19 cellular contexts compared by ENCODE assay signal in genomic region chr21:34899760-34900159, GRCh38.
A peak's percentile ranks its signal among the peaks of the same experiment; 100 is the strongest.
DNase-seq lines count a peak whose midpoint lies in the region; ATAC-seq, FAIRE-seq and TF ChIP-seq lines count a peak whose summit lies in the region.
"Had no signal": no experiment of that assay in that cellular context is flagged by ENCODE, and none has a peak within 500 bp of the region (broad histone marks: within the 10 kb centered on the region; RNA-seq: fewer than 3 reads in every experiment).

No MANE protein-coding gene starts in this region.

- H3K36me3 ChIP-seq in HepG2 (replicated peaks in 1 of 2; ENCODE audit: control insufficient read depth in 1 of 2, insufficient read depth in 2 of 2, low read length in 2 of 2) (no peaks in the 10 kb centered on the region), right lobe of liver (no peaks in the 10 kb centered on the region), HEK293 (ENCODE audit: control insufficient read depth in 2 of 2, insufficient read depth in 1 of 2, low read length in 2 of 2) (no peaks in the 10 kb centered on the region)

- in situ Hi-C loops in HepG2 (cut with HindIII; ENCODE audit: extremely low pct_ligation_motif_present, low pct_unique_long_range_greater_than_20kb), result loop anchor here (5.0 to 25.0 kb wide), 4 partner anchors 85 to 1038 kb away; no protein-coding TSS in a partner anchor

- TF ChIP-seq CTCF in HepG2 (CRISPR knock-in tag; IDR thresholded peaks at IDR 0.05) (no peak), right lobe of liver (IDR thresholded peaks at IDR 0.05) (no peak), HEK293 (tag by site-specific recombination; IDR thresholded peaks at IDR 0.05) (no peak)

- no peaks in the 10 kb centered on the region for H3K79me2 ChIP-seq in HepG2 (ENCODE audit: insufficient read depth, low read length)

- no peak overlapping the region for H2AFZ ChIP-seq in HepG2 (ENCODE audit: low read length)

- BruUV-seq in HepG2 (replicated peaks; lab: Mats Ljungman, UMichigan), result no TSS peak

- no peak for TF ChIP-seq EP300 in HepG2 (IDR thresholded peaks at IDR 0.05; ENCODE audit: low read depth in 2 of 2, low read length in 2 of 2)
- TF ChIP-seq EP300 in HepG2 (CRISPR knock-in tag; IDR thresholded peaks at IDR 0.05; ENCODE audit: borderline replicate concordance), result no peak

- H3K27me3 ChIP-seq in HepG2 (ENCODE audit: control insufficient read depth in 1 of 2, insufficient read depth in 2 of 2, low read length in 2 of 2), result no peaks in the 10 kb centered on the region; a peak in 1 of 5 replicates
- no peaks in the 10 kb centered on the region for H3K27me3 ChIP-seq in right lobe of liver

- H3K4me1 ChIP-seq in HepG2 (ENCODE audit: insufficient read depth, low read length) (peaks cover 5% of the 10 kb centered on the region; the same call in 1 of the 2 replicates), right lobe of liver (no peaks in the 10 kb centered on the region), HEK293 (ENCODE audit: control insufficient read depth, insufficient read depth, low read length) (no peaks in the 10 kb centered on the region)

- no peak overlapping the region for H3K4me2 ChIP-seq in HepG2 (ENCODE audit: low read depth, low read length)

- no peak for TF ChIP-seq RAD21 in HepG2 (CRISPR knock-in tag; IDR thresholded peaks at IDR 0.05)

- no peak for FAIRE-seq in HepG2 (lab: Jason Lieb, UNC)
- FAIRE-seq: A204.1, GM12878 had no signal

- DNase-seq in HepG2 (ENCODE audit: low spot score), result no peak
- DNase-seq in right lobe of liver, result no peak
- no peak for DNase-seq in epithelial cell of prostate (ENCODE audit: low read depth, low spot score)
- DNase-seq in GM19240 (ENCODE audit: insufficient read length, low spot score), result no peak
- DNase-seq in left lobe of liver (ENCODE audit: low spot score), result no peak
- DNase-seq: ACHN; CD8-positive, alpha-beta memory T cell; COR-L47; DMS 273 treated with DMSO at 0.1 percent for 48 hours; DMS53; DND-41; GOT3; H7 had no signal

- H3K4me3 ChIP-seq in HepG2 (replicated peaks in 1 of 3; ENCODE audit: insufficient read depth in 1 of 3, low read depth in 2 of 3, low read length in 3 of 3) (no peak overlapping the region), right lobe of liver (no peak overlapping the region), HEK293 (ENCODE audit: low read depth, low read length) (no peak overlapping the region)
- H3K4me3 ChIP-seq: GM12878 had no signal

- H3K9me3 ChIP-seq in HepG2 (ENCODE audit: low read length) (peaks cover 7% of the 10 kb centered on the region; the same call in 1 of the 2 replicates), right lobe of liver (no peaks in the 10 kb centered on the region), HEK293 (ENCODE audit: control insufficient read depth, insufficient read depth, low read depth, low read length) (no peaks in the 10 kb centered on the region)

- intact Hi-C loops in HepG2 (cut with micrococcal nuclease; ENCODE audit: unreplicated experiment), result loop anchor here (10.0 kb wide), 1 partner anchor 605 kb away; no protein-coding TSS in a partner anchor
- intact Hi-C loops in right lobe of liver (cut with DNase I), result no loop called here

- 42% methylated on average over 1 of the region's 1 CpG for WGBS in HepG2 (ENCODE audit: low lambda C conversion rate)
- 100% methylated on average over 1 of the region's 1 CpG for WGBS in right lobe of liver (ENCODE audit: insufficient coverage, low coverage, low lambda C conversion rate, missing lambda C conversion rate)

- no peaks in the 10 kb centered on the region for H4K20me1 ChIP-seq in HepG2 (ENCODE audit: insufficient read depth, low read length)

- H3K27ac ChIP-seq in HepG2 (ENCODE audit: extremely low read length, insufficient read depth, low read length), result no peak overlapping the region
- no peak overlapping the region for H3K27ac ChIP-seq in right lobe of liver
- H3K27ac ChIP-seq in HEK293 (ENCODE audit: extremely low read depth, low read depth, low read length), result no peak overlapping the region
- H3K27ac ChIP-seq in epithelial cell of prostate, result peak overlapping the region; percentile 19
- H3K27ac ChIP-seq: C4-2B had no signal

- ATAC-seq in HepG2 (no peak), right lobe of liver (no peak), left lobe of liver (no peak), GM21390 (IDR thresholded peaks at IDR 0.05; ENCODE audit: unreplicated experiment) (no peak)
- ATAC-seq: GM12878, HCT116 had no signal

- no peak for TF ChIP-seq POLR2A in HepG2 (IDR thresholded peaks at IDR 0.05; ENCODE audit: insufficient read depth in 1 of 2, low read depth in 2 of 2, low read length in 2 of 2)
- no peak for TF ChIP-seq POLR2A in right lobe of liver (IDR thresholded peaks at IDR 0.05)

- H3K9ac ChIP-seq in HepG2 (ENCODE audit: insufficient read depth, low read depth, low read length), result no peak overlapping the region

- POLR2A ChIA-PET in HepG2 (lab: Yijun Ruan, JAX) (interaction anchor here (1.8 kb wide), 1 partner anchor 11 kb away, joined by 4 read pairs; no protein-coding TSS in a partner anchor), HEK293 (lab: Yijun Ruan, JAX) (no interaction called here)

- CTCF ChIA-PET in HepG2 (lab: Yijun Ruan, JAX; ENCODE audit: low intra/inter-chr PET ratio, low total read pairs) (no interaction called here), HEK293 (lab: Yijun Ruan, JAX) (interaction anchor here (0.7 to 1.2 kb wide), 5 partner anchors 19 to 76 kb away, joined by 3 read pairs; no protein-coding TSS in a partner anchor)

TF ChIP-seq in HepG2, 621 proteins besides CTCF, POLR2A, EP300 and RAD21:
- TF ChIP-seq ZNF121 (CRISPR knock-in tag; IDR thresholded peaks at IDR 0.05) (0 out of 2 replicates have a peak, but pooled peaks have one; percentile 38), NCOR1 (IDR thresholded peaks at IDR 0.05; ENCODE audit: borderline replicate concordance, low read length) (no peak)

TF ChIP-seq in HEK293, 187 proteins besides CTCF, POLR2A, EP300 and RAD21:
- TF ChIP-seq REST (tag by site-specific recombination; IDR thresholded peaks at IDR 0.05) (no peak), ZNF274 (IDR thresholded peaks at IDR 0.05; ENCODE audit: low read length) (no peak), ZNF274 (tag by site-specific recombination; IDR thresholded peaks at IDR 0.05; ENCODE audit: borderline replicate concordance) (no peak), ZNF585B (tag by site-specific recombination; IDR thresholded peaks at IDR 0.05) (no peak), ZNF121 (tag by site-specific recombination; IDR thresholded peaks at IDR 0.05) (0 out of 2 replicates have a peak, but pooled peaks have one; percentile 73), ZNF174 (tag by site-specific recombination; IDR thresholded peaks at IDR 0.05) (no peak), ZNF777 (tag by site-specific recombination; IDR thresholded peaks at IDR 0.05; ENCODE audit: borderline replicate concordance) (no peak)

Comparison
In these comparisons a context has a peak if more than half of its experiments do, and no peak if none do; other contexts are left out.
1. Of the 63 proteins assayed by ChIP-seq in both HepG2 and HEK293: peak only in HepG2: none; only in HEK293: none; in both: ZNF121; in neither: 62.